Comparison of ENCODE assay signal across 1 cellular context in the genomic region with DNA sequence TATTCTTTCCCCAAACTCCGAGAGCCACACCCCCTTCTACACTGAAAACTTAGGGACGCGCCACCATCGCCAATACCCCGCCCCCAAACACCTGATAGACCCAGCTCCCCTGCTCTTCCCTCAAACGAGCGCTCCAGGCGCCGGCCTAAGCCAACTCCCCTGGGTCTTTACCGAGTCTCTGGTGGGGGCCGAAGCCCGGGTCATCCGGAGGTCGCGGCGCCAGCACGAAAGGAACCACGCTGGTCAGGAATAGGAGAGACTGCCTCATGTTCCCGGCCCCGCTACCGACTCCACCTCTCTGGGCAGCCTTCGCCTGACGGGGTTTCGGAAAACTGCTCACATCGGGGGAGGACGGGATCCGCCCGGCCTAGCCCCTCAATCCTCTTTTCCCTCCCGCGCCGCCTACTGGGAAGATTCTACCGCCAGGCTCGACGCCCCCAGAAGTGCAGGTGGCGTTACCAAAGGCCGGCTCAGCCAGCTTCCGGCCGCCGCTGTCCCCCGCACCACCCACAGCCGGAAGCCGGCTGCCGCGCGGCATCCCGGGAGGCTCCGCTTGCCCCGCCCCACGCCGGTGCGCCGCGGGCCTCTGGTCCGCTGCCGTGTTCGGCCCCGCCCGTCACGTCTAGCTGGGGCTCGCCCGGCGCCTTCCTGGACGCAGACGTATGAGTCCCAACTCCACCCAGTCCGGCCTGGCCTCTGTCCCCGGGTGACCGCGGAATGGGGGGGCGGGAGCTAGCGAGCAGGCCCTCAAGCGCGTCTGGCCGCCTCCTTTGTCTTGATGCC.
TF ChIP-seq lines count a peak whose summit lies in the region.

A gene (minus strand): TSS at position 493 of the 783 bp plus-strand sequence. CDS start 225 bp downstream, at position 268.

TF ChIP-seq in HEK293, 187 proteins besides CTCF, POLR2A, EP300 and RAD21 (continued from another document):
- TF ChIP-seq, protein P1, sequence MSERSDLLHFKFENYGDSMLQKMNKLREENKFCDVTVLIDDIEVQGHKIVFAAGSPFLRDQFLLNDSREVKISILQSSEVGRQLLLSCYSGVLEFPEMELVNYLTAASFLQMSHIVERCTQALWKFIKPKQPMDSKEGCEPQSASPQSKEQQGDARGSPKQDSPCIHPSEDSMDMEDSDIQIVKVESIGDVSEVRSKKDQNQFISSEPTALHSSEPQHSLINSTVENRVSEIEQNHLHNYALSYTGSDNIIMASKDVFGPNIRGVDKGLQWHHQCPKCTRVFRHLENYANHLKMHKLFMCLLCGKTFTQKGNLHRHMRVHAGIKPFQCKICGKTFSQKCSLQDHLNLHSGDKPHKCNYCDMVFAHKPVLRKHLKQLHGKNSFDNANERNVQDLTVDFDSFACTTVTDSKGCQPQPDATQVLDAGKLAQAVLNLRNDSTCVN (tag by site-specific recombination; optimal IDR thresholded peaks at IDR 0.05), result peak; percentile 65
- TF ChIP-seq ZNF510 (tag by site-specific recombination; IDR thresholded peaks at IDR 0.05; ENCODE audit: insufficient replicate concordance) (no peak), ZNF10 (tag by site-specific recombination; IDR thresholded peaks at IDR 0.05) (peak; percentile 61; the same call in 1 of the 2 replicates), ZNF354C (tag by site-specific recombination; IDR thresholded peaks at IDR 0.05; ENCODE audit: borderline replicate concordance, low read depth) (no peak), ZNF366 (tag by site-specific recombination; conservative IDR thresholded peaks at IDR 0.05) (peak; percentile 75; the same call in 1 of the 2 replicates), ZXDB (tag by site-specific recombination; IDR thresholded peaks at IDR 0.05) (peak; percentile 69), ZNF341 (tag by site-specific recombination; IDR thresholded peaks at IDR 0.05; ENCODE audit: low read depth) (peak; percentile 98), ZNF184 (tag by site-specific recombination; IDR thresholded peaks at IDR 0.05) (peak; percentile 12; the same call in 1 of the 2 replicates), ZNF670 (tag by site-specific recombination; IDR thresholded peaks at IDR 0.05; ENCODE audit: low read depth) (no peak), ZNF121 (tag by site-specific recombination; IDR thresholded peaks at IDR 0.05) (no peak), ZNF660 (tag by site-specific recombination; IDR thresholded peaks at IDR 0.05) (peak; percentile 62; the same call in 1 of the 2 replicates), ZNF112 (tag by site-specific recombination; IDR thresholded peaks at IDR 0.05) (no peak), ZIC2 (tag by site-specific recombination; IDR thresholded peaks at IDR 0.05) (peak; percentile 46), ZNF600 (tag by site-specific recombination; IDR thresholded peaks at IDR 0.05) (no peak; the same call in 1 of the 2 replicates), ZNF843 (tag by site-specific recombination; IDR thresholded peaks at IDR 0.05) (0 out of 2 replicates have a peak, but pooled peaks have one; percentile 37), ZBTB8A (tag by site-specific recombination; IDR thresholded peaks at IDR 0.05) (peak; percentile 72), ZNF140 (tag by site-specific recombination; IDR thresholded peaks at IDR 0.05) (no peak), ZNF585B (tag by site-specific recombination; IDR thresholded peaks at IDR 0.05) (no peak), ZNF76 (tag by site-specific recombination; IDR thresholded peaks at IDR 0.05; ENCODE audit: borderline replicate concordance, low read depth) (peak; percentile 83)
- TF ChIP-seq, protein P2, sequence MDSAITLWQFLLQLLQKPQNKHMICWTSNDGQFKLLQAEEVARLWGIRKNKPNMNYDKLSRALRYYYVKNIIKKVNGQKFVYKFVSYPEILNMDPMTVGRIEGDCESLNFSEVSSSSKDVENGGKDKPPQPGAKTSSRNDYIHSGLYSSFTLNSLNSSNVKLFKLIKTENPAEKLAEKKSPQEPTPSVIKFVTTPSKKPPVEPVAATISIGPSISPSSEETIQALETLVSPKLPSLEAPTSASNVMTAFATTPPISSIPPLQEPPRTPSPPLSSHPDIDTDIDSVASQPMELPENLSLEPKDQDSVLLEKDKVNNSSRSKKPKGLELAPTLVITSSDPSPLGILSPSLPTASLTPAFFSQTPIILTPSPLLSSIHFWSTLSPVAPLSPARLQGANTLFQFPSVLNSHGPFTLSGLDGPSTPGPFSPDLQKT (IDR thresholded peaks at IDR 0.05; ENCODE audit: borderline replicate concordance, low read depth, low read length), result peak; percentile 63; the same call in 1 of the 2 replicates
- TF ChIP-seq, protein P3, sequence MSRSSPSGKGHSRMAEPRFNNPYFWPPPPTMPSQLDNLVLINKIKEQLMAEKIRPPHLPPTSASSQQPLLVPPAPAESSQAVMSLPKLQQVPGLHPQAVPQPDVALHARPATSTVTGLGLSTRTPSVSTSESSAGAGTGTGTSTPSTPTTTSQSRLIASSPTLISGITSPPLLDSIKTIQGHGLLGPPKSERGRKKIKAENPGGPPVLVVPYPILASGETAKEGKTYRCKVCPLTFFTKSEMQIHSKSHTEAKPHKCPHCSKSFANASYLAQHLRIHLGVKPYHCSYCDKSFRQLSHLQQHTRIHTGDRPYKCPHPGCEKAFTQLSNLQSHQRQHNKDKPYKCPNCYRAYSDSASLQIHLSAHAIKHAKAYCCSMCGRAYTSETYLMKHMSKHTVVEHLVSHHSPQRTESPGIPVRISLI (tag by site-specific recombination; IDR thresholded peaks at IDR 0.05), result no peak
- TF ChIP-seq, protein P4, sequence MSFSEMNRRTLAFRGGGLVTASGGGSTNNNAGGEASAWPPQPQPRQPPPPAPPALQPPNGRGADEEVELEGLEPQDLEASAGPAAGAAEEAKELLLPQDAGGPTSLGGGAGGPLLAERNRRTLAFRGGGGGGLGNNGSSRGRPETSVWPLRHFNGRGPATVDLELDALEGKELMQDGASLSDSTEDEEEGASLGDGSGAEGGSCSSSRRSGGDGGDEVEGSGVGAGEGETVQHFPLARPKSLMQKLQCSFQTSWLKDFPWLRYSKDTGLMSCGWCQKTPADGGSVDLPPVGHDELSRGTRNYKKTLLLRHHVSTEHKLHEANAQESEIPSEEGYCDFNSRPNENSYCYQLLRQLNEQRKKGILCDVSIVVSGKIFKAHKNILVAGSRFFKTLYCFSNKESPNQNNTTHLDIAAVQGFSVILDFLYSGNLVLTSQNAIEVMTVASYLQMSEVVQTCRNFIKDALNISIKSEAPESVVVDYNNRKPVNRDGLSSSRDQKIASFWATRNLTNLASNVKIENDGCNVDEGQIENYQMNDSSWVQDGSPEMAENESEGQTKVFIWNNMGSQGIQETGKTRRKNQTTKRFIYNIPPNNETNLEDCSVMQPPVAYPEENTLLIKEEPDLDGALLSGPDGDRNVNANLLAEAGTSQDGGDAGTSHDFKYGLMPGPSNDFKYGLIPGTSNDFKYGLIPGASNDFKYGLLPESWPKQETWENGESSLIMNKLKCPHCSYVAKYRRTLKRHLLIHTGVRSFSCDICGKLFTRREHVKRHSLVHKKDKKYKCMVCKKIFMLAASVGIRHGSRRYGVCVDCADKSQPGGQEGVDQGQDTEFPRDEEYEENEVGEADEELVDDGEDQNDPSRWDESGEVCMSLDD (tag by site-specific recombination; IDR thresholded peaks at IDR 0.05), result no peak
- TF ChIP-seq, protein P5, sequence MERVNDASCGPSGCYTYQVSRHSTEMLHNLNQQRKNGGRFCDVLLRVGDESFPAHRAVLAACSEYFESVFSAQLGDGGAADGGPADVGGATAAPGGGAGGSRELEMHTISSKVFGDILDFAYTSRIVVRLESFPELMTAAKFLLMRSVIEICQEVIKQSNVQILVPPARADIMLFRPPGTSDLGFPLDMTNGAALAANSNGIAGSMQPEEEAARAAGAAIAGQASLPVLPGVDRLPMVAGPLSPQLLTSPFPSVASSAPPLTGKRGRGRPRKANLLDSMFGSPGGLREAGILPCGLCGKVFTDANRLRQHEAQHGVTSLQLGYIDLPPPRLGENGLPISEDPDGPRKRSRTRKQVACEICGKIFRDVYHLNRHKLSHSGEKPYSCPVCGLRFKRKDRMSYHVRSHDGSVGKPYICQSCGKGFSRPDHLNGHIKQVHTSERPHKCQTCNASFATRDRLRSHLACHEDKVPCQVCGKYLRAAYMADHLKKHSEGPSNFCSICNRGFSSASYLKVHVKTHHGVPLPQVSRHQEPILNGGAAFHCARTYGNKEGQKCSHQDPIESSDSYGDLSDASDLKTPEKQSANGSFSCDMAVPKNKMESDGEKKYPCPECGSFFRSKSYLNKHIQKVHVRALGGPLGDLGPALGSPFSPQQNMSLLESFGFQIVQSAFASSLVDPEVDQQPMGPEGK (tag by site-specific recombination; IDR thresholded peaks at IDR 0.05), result peak; percentile 96
